1 cellular context compared by ENCODE assay signal in the genomic region with DNA sequence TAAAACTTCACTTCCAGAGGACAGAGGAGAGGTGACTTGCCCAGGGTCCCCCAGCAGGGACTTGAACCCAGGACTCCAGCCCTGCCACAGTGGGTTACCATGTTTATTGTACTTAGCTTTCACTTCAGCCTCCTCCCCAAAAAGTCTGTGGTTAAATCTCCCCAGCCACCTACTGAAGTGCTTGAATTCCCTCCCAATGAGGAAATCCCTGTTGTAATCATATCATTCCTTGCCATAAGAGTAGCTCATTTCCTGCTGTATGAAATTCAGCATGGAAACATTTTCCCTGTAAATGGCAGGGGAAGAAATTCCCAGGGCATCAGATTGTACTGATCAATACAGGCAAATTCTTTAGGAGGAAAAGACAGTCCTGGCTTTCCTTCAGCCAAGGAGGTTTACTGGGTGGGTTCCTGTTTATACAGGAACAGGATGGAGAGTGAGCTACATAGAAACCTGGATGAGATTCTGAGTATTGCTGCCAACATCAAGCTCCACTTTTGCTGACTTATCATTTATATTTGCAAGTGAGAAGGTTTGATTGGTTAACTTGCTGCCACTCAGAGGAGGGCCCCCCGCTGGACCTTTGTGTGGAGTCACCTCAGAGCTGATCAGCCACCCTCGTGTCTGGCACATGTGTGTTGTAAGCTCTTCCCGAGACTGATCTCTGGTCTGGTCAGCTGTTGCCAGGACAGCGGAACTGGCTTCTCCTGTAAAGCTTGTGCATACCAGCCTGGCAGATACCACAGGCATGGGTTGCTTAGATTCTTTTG.
A peak's percentile ranks its signal among the peaks of the same experiment; 100 is the strongest.
TF ChIP-seq lines count a peak whose summit lies in the region.

No MANE protein-coding gene starts in this region.

TF ChIP-seq in HepG2, 621 proteins besides CTCF, POLR2A, EP300 and RAD21 (continued from another document and continues in another):
- TF ChIP-seq, protein P1, sequence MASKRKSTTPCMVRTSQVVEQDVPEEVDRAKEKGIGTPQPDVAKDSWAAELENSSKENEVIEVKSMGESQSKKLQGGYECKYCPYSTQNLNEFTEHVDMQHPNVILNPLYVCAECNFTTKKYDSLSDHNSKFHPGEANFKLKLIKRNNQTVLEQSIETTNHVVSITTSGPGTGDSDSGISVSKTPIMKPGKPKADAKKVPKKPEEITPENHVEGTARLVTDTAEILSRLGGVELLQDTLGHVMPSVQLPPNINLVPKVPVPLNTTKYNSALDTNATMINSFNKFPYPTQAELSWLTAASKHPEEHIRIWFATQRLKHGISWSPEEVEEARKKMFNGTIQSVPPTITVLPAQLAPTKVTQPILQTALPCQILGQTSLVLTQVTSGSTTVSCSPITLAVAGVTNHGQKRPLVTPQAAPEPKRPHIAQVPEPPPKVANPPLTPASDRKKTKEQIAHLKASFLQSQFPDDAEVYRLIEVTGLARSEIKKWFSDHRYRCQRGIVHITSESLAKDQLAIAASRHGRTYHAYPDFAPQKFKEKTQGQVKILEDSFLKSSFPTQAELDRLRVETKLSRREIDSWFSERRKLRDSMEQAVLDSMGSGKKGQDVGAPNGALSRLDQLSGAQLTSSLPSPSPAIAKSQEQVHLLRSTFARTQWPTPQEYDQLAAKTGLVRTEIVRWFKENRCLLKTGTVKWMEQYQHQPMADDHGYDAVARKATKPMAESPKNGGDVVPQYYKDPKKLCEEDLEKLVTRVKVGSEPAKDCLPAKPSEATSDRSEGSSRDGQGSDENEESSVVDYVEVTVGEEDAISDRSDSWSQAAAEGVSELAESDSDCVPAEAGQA (IDR thresholded peaks at IDR 0.05; ENCODE audit: low read depth): no peak
- TF ChIP-seq, protein P1 (CRISPR knock-in tag; IDR thresholded peaks at IDR 0.05; ENCODE audit: borderline replicate concordance): no peak
- TF ChIP-seq ZSCAN31 (CRISPR knock-in tag; IDR thresholded peaks at IDR 0.05; ENCODE audit: low read depth) (no peak), KAT8 (CRISPR knock-in tag; IDR thresholded peaks at IDR 0.05) (peak; percentile 67), TP53 (CRISPR knock-in tag; conservative IDR thresholded peaks at IDR 0.05) (no peak), SSRP1 (CRISPR knock-in tag; IDR thresholded peaks at IDR 0.05) (no peak), ZNF230 (CRISPR knock-in tag; IDR thresholded peaks at IDR 0.05) (no peak), TOE1 (CRISPR knock-in tag; IDR thresholded peaks at IDR 0.05) (0 out of 2 replicates have a peak, but pooled peaks have one; percentile 51), ZNF709 (CRISPR knock-in tag; IDR thresholded peaks at IDR 0.05) (0 out of 2 replicates have a peak, but pooled peaks have one; percentile 30), ZNF562 (CRISPR knock-in tag; IDR thresholded peaks at IDR 0.05; ENCODE audit: borderline replicate concordance) (no peak), ZNF879 (CRISPR knock-in tag; IDR thresholded peaks at IDR 0.05) (no peak), ZFYVE20 (CRISPR knock-in tag; IDR thresholded peaks at IDR 0.05; ENCODE audit: borderline replicate concordance, low read depth) (no peak), ZNF644 (CRISPR knock-in tag; IDR thresholded peaks at IDR 0.05; ENCODE audit: low read depth) (no peak), SAFB2 (CRISPR knock-in tag; IDR thresholded peaks at IDR 0.05; ENCODE audit: borderline replicate concordance, low read depth) (no peak), ZNF496 (CRISPR knock-in tag; IDR thresholded peaks at IDR 0.05; ENCODE audit: insufficient replicate concordance) (no peak), ZC3H13 (CRISPR knock-in tag; IDR thresholded peaks at IDR 0.05) (no peak), KDM5B (CRISPR knock-in tag; IDR thresholded peaks at IDR 0.05; ENCODE audit: borderline replicate concordance) (peak; percentile 57; the same call in 1 of the 2 replicates), BRD4 (CRISPR knock-in tag; IDR thresholded peaks at IDR 0.05) (no peak), CHCHD3 (CRISPR knock-in tag; IDR thresholded peaks at IDR 0.05) (no peak), ZNF446 (CRISPR knock-in tag; IDR thresholded peaks at IDR 0.05) (no peak), SYNCRIP (IDR thresholded peaks at IDR 0.05; ENCODE audit: insufficient read depth, low read depth, low read length) (no peak), ZNF274 (CRISPR knock-in tag; IDR thresholded peaks at IDR 0.05) (no peak), KLF11 (CRISPR knock-in tag; IDR thresholded peaks at IDR 0.05) (peak; percentile 69; the same call in 1 of the 2 replicates), ISL2 (CRISPR knock-in tag; IDR thresholded peaks at IDR 0.05) (no peak), MZF1 (CRISPR knock-in tag; IDR thresholded peaks at IDR 0.05; ENCODE audit: borderline replicate concordance) (no peak), PLRG1 (conservative IDR thresholded peaks at IDR 0.05) (no peak), LCORL (IDR thresholded peaks at IDR 0.05) (no peak), LCORL (CRISPR knock-in tag; IDR thresholded peaks at IDR 0.05) (0 out of 2 replicates have a peak, but pooled peaks have one; percentile 28), ZFP41 (CRISPR knock-in tag; IDR thresholded peaks at IDR 0.05; ENCODE audit: borderline replicate concordance) (no peak), ZNF703 (CRISPR knock-in tag; IDR thresholded peaks at IDR 0.05; ENCODE audit: borderline replicate concordance) (no peak), MBNL3 (CRISPR knock-in tag; conservative IDR thresholded peaks at IDR 0.05) (no peak), ZNF629 (CRISPR knock-in tag; conservative IDR thresholded peaks at IDR 0.05) (no peak), GATAD2A (CRISPR knock-in tag; IDR thresholded peaks at IDR 0.05) (peak; percentile 78), NONO (IDR thresholded peaks at IDR 0.05) (no peak), NONO (CRISPR knock-in tag; conservative IDR thresholded peaks at IDR 0.05) (no peak), ZKSCAN5 (CRISPR knock-in tag; IDR thresholded peaks at IDR 0.05) (no peak), RAD51 (IDR thresholded peaks at IDR 0.05; ENCODE audit: borderline replicate concordance) (no peak)
- TF ChIP-seq, protein P2, sequence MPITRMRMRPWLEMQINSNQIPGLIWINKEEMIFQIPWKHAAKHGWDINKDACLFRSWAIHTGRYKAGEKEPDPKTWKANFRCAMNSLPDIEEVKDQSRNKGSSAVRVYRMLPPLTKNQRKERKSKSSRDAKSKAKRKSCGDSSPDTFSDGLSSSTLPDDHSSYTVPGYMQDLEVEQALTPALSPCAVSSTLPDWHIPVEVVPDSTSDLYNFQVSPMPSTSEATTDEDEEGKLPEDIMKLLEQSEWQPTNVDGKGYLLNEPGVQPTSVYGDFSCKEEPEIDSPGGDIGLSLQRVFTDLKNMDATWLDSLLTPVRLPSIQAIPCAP (CRISPR knock-in tag; IDR thresholded peaks at IDR 0.05; ENCODE audit: low read depth): no peak
- TF ChIP-seq, protein P3, sequence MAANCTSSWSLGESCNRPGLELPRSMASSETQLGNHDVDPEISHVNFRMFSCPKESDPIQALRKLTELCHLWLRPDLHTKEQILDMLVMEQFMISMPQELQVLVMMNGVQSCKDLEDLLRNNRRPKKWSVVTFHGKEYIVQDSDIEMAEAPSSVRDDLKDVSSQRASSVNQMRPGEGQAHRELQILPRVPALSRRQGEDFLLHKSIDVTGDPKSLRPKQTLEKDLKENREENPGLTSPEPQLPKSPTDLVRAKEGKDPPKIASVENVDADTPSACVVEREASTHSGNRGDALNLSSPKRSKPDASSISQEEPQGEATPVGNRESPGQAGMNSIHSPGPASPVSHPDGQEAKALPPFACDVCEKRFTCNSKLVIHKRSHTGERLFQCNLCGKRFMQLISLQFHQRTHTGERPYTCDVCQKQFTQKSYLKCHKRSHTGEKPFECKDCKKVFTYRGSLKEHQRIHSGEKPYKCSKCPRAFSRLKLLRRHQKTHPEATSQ (CRISPR knock-in tag; IDR thresholded peaks at IDR 0.05; ENCODE audit: borderline replicate concordance): no peak
- TF ChIP-seq, protein P4, sequence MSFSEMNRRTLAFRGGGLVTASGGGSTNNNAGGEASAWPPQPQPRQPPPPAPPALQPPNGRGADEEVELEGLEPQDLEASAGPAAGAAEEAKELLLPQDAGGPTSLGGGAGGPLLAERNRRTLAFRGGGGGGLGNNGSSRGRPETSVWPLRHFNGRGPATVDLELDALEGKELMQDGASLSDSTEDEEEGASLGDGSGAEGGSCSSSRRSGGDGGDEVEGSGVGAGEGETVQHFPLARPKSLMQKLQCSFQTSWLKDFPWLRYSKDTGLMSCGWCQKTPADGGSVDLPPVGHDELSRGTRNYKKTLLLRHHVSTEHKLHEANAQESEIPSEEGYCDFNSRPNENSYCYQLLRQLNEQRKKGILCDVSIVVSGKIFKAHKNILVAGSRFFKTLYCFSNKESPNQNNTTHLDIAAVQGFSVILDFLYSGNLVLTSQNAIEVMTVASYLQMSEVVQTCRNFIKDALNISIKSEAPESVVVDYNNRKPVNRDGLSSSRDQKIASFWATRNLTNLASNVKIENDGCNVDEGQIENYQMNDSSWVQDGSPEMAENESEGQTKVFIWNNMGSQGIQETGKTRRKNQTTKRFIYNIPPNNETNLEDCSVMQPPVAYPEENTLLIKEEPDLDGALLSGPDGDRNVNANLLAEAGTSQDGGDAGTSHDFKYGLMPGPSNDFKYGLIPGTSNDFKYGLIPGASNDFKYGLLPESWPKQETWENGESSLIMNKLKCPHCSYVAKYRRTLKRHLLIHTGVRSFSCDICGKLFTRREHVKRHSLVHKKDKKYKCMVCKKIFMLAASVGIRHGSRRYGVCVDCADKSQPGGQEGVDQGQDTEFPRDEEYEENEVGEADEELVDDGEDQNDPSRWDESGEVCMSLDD (CRISPR knock-in tag; IDR thresholded peaks at IDR 0.05; ENCODE audit: borderline replicate concordance): no peak
- TF ChIP-seq, protein P5, sequence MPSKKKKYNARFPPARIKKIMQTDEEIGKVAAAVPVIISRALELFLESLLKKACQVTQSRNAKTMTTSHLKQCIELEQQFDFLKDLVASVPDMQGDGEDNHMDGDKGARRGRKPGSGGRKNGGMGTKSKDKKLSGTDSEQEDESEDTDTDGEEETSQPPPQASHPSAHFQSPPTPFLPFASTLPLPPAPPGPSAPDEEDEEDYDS (CRISPR knock-in tag; IDR thresholded peaks at IDR 0.05): 0 out of 2 replicates have a peak, but pooled peaks have one; percentile 41
- TF ChIP-seq, protein P6, sequence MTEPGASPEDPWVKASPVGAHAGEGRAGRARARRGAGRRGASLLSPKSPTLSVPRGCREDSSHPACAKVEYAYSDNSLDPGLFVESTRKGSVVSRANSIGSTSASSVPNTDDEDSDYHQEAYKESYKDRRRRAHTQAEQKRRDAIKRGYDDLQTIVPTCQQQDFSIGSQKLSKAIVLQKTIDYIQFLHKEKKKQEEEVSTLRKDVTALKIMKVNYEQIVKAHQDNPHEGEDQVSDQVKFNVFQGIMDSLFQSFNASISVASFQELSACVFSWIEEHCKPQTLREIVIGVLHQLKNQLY (CRISPR knock-in tag; IDR thresholded peaks at IDR 0.05): peak; percentile 82
- TF ChIP-seq, protein P7, sequence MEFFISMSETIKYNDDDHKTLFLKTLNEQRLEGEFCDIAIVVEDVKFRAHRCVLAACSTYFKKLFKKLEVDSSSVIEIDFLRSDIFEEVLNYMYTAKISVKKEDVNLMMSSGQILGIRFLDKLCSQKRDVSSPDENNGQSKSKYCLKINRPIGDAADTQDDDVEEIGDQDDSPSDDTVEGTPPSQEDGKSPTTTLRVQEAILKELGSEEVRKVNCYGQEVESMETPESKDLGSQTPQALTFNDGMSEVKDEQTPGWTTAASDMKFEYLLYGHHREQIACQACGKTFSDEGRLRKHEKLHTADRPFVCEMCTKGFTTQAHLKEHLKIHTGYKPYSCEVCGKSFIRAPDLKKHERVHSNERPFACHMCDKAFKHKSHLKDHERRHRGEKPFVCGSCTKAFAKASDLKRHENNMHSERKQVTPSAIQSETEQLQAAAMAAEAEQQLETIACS (CRISPR knock-in tag; IDR thresholded peaks at IDR 0.05): no peak
- TF ChIP-seq, protein P8, sequence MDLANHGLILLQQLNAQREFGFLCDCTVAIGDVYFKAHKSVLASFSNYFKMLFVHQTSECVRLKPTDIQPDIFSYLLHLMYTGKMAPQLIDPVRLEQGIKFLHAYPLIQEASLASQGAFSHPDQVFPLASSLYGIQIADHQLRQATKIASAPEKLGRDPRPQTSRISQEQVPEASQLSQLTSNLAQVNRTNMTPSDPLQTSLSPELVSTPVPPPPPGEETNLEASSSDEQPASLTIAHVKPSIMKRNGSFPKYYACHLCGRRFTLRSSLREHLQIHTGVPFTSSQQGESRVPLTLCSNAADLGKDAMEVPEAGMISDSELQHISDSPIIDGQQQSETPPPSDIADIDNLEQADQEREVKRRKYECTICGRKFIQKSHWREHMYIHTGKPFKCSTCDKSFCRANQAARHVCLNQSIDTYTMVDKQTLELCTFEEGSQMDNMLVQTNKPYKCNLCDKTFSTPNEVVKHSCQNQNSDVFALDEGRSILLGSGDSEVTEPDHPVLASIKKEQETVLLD (CRISPR knock-in tag; IDR thresholded peaks at IDR 0.05; ENCODE audit: low read depth): no peak
- TF ChIP-seq, protein P9, sequence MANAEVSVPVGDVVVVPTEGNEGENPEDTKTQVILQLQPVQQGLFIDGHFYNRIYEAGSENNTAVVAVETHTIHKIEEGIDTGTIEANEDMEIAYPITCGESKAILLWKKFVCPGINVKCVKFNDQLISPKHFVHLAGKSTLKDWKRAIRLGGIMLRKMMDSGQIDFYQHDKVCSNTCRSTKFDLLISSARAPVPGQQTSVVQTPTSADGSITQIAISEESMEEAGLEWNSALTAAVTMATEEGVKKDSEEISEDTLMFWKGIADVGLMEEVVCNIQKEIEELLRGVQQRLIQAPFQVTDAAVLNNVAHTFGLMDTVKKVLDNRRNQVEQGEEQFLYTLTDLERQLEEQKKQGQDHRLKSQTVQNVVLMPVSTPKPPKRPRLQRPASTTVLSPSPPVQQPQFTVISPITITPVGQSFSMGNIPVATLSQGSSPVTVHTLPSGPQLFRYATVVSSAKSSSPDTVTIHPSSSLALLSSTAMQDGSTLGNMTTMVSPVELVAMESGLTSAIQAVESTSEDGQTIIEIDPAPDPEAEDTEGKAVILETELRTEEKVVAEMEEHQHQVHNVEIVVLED (CRISPR knock-in tag; IDR thresholded peaks at IDR 0.05; ENCODE audit: borderline replicate concordance): no peak
- TF ChIP-seq, protein P10, sequence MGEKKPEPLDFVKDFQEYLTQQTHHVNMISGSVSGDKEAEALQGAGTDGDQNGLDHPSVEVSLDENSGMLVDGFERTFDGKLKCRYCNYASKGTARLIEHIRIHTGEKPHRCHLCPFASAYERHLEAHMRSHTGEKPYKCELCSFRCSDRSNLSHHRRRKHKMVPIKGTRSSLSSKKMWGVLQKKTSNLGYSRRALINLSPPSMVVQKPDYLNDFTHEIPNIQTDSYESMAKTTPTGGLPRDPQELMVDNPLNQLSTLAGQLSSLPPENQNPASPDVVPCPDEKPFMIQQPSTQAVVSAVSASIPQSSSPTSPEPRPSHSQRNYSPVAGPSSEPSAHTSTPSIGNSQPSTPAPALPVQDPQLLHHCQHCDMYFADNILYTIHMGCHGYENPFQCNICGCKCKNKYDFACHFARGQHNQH (CRISPR knock-in tag; IDR thresholded peaks at IDR 0.05): peak; percentile 69; the same call in 1 of the 2 replicates
